Comparison of ENCODE assay signal across 8 cellular contexts in the genomic region with DNA sequence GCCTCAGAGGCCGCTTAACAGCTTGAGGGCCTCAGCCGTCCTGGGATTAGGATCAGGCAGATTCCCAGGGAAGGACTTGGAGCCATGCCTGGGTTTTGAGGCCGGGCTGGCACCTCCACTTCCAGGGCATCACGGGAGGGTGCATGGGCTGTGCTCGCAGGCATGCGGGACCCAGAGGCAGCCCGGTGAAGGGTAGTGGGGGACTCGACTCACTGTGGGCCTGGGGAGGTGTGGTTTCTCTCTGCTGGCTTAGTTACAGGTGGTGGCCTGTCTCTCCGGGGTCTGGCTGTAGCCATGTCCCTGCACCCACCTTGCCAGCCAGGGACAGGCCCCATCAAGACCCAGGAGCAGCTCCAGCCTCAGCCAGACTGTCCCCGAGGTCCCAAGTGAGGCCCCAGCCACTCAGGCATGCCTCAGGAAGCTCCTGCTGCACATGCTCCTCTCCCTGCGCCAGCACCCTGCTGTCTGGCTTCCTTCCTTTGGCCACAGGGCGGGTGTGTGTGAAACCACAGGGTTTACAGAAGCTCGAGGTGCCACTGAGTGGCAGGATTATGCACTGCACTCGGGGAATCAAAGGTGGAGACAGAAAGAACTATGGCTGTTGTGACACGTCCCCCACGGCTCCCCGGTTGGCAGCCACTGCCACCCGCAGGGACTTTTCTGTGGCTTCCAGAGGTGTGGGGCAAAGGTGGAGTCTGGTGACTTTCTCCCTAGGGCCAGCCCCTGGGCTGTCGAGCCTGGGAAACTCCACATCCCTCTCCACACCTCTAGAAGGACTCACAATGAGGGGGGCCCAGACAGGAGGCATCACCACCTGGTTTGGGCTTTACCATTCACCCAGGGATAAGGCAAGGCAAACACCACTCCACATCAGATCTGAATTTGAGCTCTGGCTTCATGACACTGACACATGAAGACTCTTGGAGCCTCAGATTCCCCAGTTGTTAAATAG. TPM values are rescaled to one million over a fixed set of nuclear protein-coding genes. Genes with fewer than 3 reads are reported as not detected.
DNase-seq lines count a peak whose midpoint lies in the region; ATAC-seq and TF ChIP-seq lines count a peak whose summit lies in the region.

No MANE protein-coding gene starts in this region.

- peaks cover 3% of the 10 kb centered on the region for H3K27me3 Mint-ChIP-seq in activated T-cell treated with anti-CD3 and anti-CD28 coated beads, Interleukin-2, amount 50 U/mL, for 4 hours (ENCODE audit: low read depth)
- peaks cover 50% of the 10 kb centered on the region for H3K27me3 Mint-ChIP-seq in nephron (ENCODE audit: low read depth)

- no peak overlapping the region for H3K27ac Mint-ChIP-seq in nephron

- H3K36me3 ChIP-seq in KMS-11 (ENCODE audit: insufficient read depth) = no peaks in the 10 kb centered on the region
- H3K36me3 ChIP-seq in Peyer's patch = no peaks in the 10 kb centered on the region
- H3K36me3 ChIP-seq in esophagus squamous epithelium = no peaks in the 10 kb centered on the region

- H3K36me3 Mint-ChIP-seq in activated T-cell treated with anti-CD3 and anti-CD28 coated beads, Interleukin-2, amount 50 U/mL, for 4 hours (ENCODE audit: insufficient read depth) = peaks cover 8% of the 10 kb centered on the region
- no peaks in the 10 kb centered on the region for H3K36me3 Mint-ChIP-seq in nephron (ENCODE audit: low read depth)

- H3K79me2 ChIP-seq in KMS-11 (ENCODE audit: insufficient read depth, low read depth) = no peaks in the 10 kb centered on the region

- no peak overlapping the region for H3K4me3 ChIP-seq in KMS-11 (IDR thresholded peaks at IDR 0.05; ENCODE audit: insufficient read depth, low read depth, low read length)
- no peak overlapping the region for H3K4me3 ChIP-seq in Peyer's patch
- H3K4me3 ChIP-seq in esophagus squamous epithelium = peak overlapping the region in 1 of 4 donors; percentile 28

- H3K27me3 ChIP-seq in KMS-11 (ENCODE audit: insufficient read depth, low read depth) = no peaks in the 10 kb centered on the region; the same call in 1 of the 2 replicates
- H3K27me3 ChIP-seq in Peyer's patch = no peaks in the 10 kb centered on the region
- H3K27me3 ChIP-seq in esophagus squamous epithelium = peaks cover 0 to 26% (median 0%) of the 10 kb centered on the region in 4 donors

- WGBS in esophagus squamous epithelium, 2 donors = 4 to 7% methylated on average over 7 to 13 of the region's 19 CpGs

- peak; percentile 89 for ATAC-seq in GM21723 (IDR thresholded peaks at IDR 0.05; ENCODE audit: unreplicated experiment)
- ATAC-seq in activated T-cell treated with anti-CD3 and anti-CD28 coated beads, Interleukin-2, amount 50 U/mL, for 4 hours = peak; percentile 99 to 100
- peak; percentile 99 for ATAC-seq in stimulated activated naive CD8-positive, alpha-beta T cell treated with anti-CD3 and anti-CD28 coated beads, Interleukin-15, Interleukin-2, amounts not matched to agents 100 U/mL and 50 U/mL, for 24 hours

- no peaks in the 10 kb centered on the region for H3K9me3 ChIP-seq in Peyer's patch
- no peaks in the 10 kb centered on the region for H3K9me3 ChIP-seq in esophagus squamous epithelium

- H4K20me1 ChIP-seq in KMS-11 (ENCODE audit: insufficient read depth) = no peaks in the 10 kb centered on the region

- H3K4me2 ChIP-seq in KMS-11 = peak overlapping the region; percentile 33; the same call in 1 of the 2 replicates

- H3K4me3 Mint-ChIP-seq in activated T-cell treated with anti-CD3 and anti-CD28 coated beads, Interleukin-2, amount 50 U/mL, for 4 hours = no peak overlapping the region
- H3K4me3 Mint-ChIP-seq in nephron = no peak overlapping the region

- H3K4me1 ChIP-seq in KMS-11 (ENCODE audit: low read depth, poor library complexity, severe bottlenecking) = peaks cover 13% of the 10 kb centered on the region
- peaks cover 0 to 5% (median 5%) of the 10 kb centered on the region in 4 donors for H3K4me1 ChIP-seq in Peyer's patch
- peaks cover 0 to 37% (median 25%) of the 10 kb centered on the region in 3 donors for H3K4me1 ChIP-seq in esophagus squamous epithelium

- no peak overlapping the region for H3K9ac ChIP-seq in KMS-11

- intact Hi-C loops in esophagus squamous epithelium (cut with DNase I) = loop anchor here (2.0 kb wide), 1 partner anchor 77 kb away; no protein-coding TSS in a partner anchor

- no peaks in the 10 kb centered on the region for H3K9me3 Mint-ChIP-seq in activated T-cell treated with anti-CD3 and anti-CD28 coated beads, Interleukin-2, amount 50 U/mL, for 4 hours
- H3K9me3 Mint-ChIP-seq in nephron = no peaks in the 10 kb centered on the region

- TF ChIP-seq CTCF in KMS-11 (conservative IDR thresholded peaks at IDR 0.05; ENCODE audit: low read depth, low read length) = peak; percentile 68
- peak; percentile 53 to 99 (median 82) for TF ChIP-seq CTCF in Peyer's patch (IDR thresholded peaks at IDR 0.05)
- peak; percentile 54 to 97 (median 92) for TF ChIP-seq CTCF in esophagus squamous epithelium (IDR thresholded peaks at IDR 0.05)
- peak; percentile 70 to 77 (median 75) for TF ChIP-seq CTCF in nephron (IDR thresholded peaks at IDR 0.05; ENCODE audit: unreplicated experiment in 3 of 3)

- H3K27ac ChIP-seq in KMS-11 (no peak overlapping the region), Peyer's patch (no peak overlapping the region), esophagus squamous epithelium (peak overlapping the region in 2 of 4 donors; percentile 33 to 65)

- DNase-seq in DMS79 (lab: John Stamatoyannopoulos, UW) = peak; percentile 59
- DNase-seq in Peyer's patch = peak; percentile 71 to 91 (median 87)
- DNase-seq in activated T-cell treated with anti-CD3 and anti-CD28 coated beads, Interleukin-2, amount 50 U/mL, for 4 hours = peak; percentile 72
- peak; percentile 26 for DNase-seq in esophagus squamous epithelium (lab: John Stamatoyannopoulos, UW)
- peak; percentile 83 for DNase-seq in stimulated activated naive CD8-positive, alpha-beta T cell treated with anti-CD3 and anti-CD28 coated beads, Interleukin-15, Interleukin-2, amounts not matched to agents 100 U/mL and 50 U/mL, for 24 hours

- peaks cover 12% of the 10 kb centered on the region for H3K4me1 Mint-ChIP-seq in activated T-cell treated with anti-CD3 and anti-CD28 coated beads, Interleukin-2, amount 50 U/mL, for 4 hours (ENCODE audit: low read depth)
- H3K4me1 Mint-ChIP-seq in nephron = peaks cover 4% of the 10 kb centered on the region

- H2AFZ ChIP-seq in KMS-11 (ENCODE audit: low read depth) = peak overlapping the region; percentile 79

- no peak for TF ChIP-seq POLR2A in Peyer's patch (IDR thresholded peaks at IDR 0.05)
- no peak for TF ChIP-seq POLR2A in esophagus squamous epithelium (IDR thresholded peaks at IDR 0.05)

RNA-seq across cellular contexts. Expression of a gene that starts 19.7 kb away (rescaled TPM):
- total RNA-seq in Peyer's patch (under 1 TPM; 0.27 to 0.88 (median 0.79) TPM), esophagus squamous epithelium (1 to 10 TPM in 3 of 4 donors, under 1 TPM in 1; 0.30 to 3.3 (median 1.7) TPM)
- under 1 TPM; 0.28 to 0.32 (median 0.30) TPM for total RNA-seq in activated T-cell treated with anti-CD3 and anti-CD28 coated beads, Interleukin-2, amount 50 U/mL, for 4 hours

Comparison
In these comparisons a context has a peak if more than half of its experiments do, and no peak if none do; other contexts are left out.
1. DNase-seq: peak in every context shown above with its lines; median percentile 87 in Peyer's patch; 83 in stimulated activated naive CD8-positive, alpha-beta T cell treated with anti-CD3 and anti-CD28 coated beads, Interleukin-15, Interleukin-2, amounts not matched to agents 100 U/mL and 50 U/mL, for 24 hours; 72 in activated T-cell treated with anti-CD3 and anti-CD28 coated beads, Interleukin-2, amount 50 U/mL, for 4 hours; 59 in DMS79; 26 in esophagus squamous epithelium.